ENCODE assay signal across 1 cellular context in genomic region chr9:95923794-95924193, GRCh38.
TF ChIP-seq lines count a peak whose summit lies in the region.

No MANE protein-coding gene starts in this region.

TF ChIP-seq in HepG2, 621 proteins besides CTCF, POLR2A, EP300 and RAD21 (continued from another document and continues in another):
- TF ChIP-seq ZNF12 (CRISPR knock-in tag; IDR thresholded peaks at IDR 0.05) (no peak), ZSCAN25 (CRISPR knock-in tag; IDR thresholded peaks at IDR 0.05) (no peak), PRPF4 (IDR thresholded peaks at IDR 0.05; ENCODE audit: low read depth, low read length, poor library complexity, severe bottlenecking) (no peak), RNF2 (conservative IDR thresholded peaks at IDR 0.05; ENCODE audit: low read depth) (no peak), RORA (CRISPR knock-in tag; IDR thresholded peaks at IDR 0.05) (no peak), PHF8 (CRISPR knock-in tag; IDR thresholded peaks at IDR 0.05) (no peak), ZNF615 (CRISPR knock-in tag; IDR thresholded peaks at IDR 0.05; ENCODE audit: borderline replicate concordance) (no peak), CBX5 (CRISPR knock-in tag; IDR thresholded peaks at IDR 0.05; ENCODE audit: borderline replicate concordance) (no peak), IRF2 (CRISPR knock-in tag; IDR thresholded peaks at IDR 0.05) (0 out of 2 replicates have a peak, but pooled peaks have one; percentile 42), REXO4 (CRISPR knock-in tag; IDR thresholded peaks at IDR 0.05; ENCODE audit: borderline replicate concordance) (no peak), SATB2 (CRISPR knock-in tag; IDR thresholded peaks at IDR 0.05) (no peak), PATZ1 (CRISPR knock-in tag; IDR thresholded peaks at IDR 0.05) (no peak), REST (IDR thresholded peaks at IDR 0.05; ENCODE audit: borderline replicate concordance in 1 of 2, low read depth in 1 of 2, low read length in 2 of 2) (no peak), ZFP36L2 (CRISPR knock-in tag; IDR thresholded peaks at IDR 0.05) (no peak), ZNF432 (CRISPR knock-in tag; IDR thresholded peaks at IDR 0.05; ENCODE audit: borderline replicate concordance) (no peak), ZNF607 (CRISPR knock-in tag; IDR thresholded peaks at IDR 0.05; ENCODE audit: borderline replicate concordance) (no peak), SAP130 (CRISPR knock-in tag; IDR thresholded peaks at IDR 0.05; ENCODE audit: low read depth) (peak; percentile 71), ZNF136 (CRISPR knock-in tag; IDR thresholded peaks at IDR 0.05; ENCODE audit: low read depth) (no peak), ZNF749 (CRISPR knock-in tag; IDR thresholded peaks at IDR 0.05; ENCODE audit: borderline replicate concordance) (no peak), KAT8 (CRISPR knock-in tag; IDR thresholded peaks at IDR 0.05) (peak; percentile 51; the same call in 1 of the 2 replicates), JUND (CRISPR knock-in tag; IDR thresholded peaks at IDR 0.05) (no peak), NPAS2 (CRISPR knock-in tag; IDR thresholded peaks at IDR 0.05; ENCODE audit: borderline replicate concordance) (no peak), SPEN (CRISPR knock-in tag; IDR thresholded peaks at IDR 0.05; ENCODE audit: low read depth) (peak; percentile 66; the same call in 1 of the 2 replicates), ZNF251 (CRISPR knock-in tag; IDR thresholded peaks at IDR 0.05) (no peak), ZBTB2 (CRISPR knock-in tag; IDR thresholded peaks at IDR 0.05; ENCODE audit: low read depth) (no peak), MZF1 (CRISPR knock-in tag; IDR thresholded peaks at IDR 0.05; ENCODE audit: borderline replicate concordance) (no peak), GATAD2A (CRISPR knock-in tag; IDR thresholded peaks at IDR 0.05) (peak; percentile 90), ZNF3 (CRISPR knock-in tag; IDR thresholded peaks at IDR 0.05) (no peak), ZNF367 (CRISPR knock-in tag; IDR thresholded peaks at IDR 0.05; ENCODE audit: borderline replicate concordance) (no peak), SRY (CRISPR knock-in tag; IDR thresholded peaks at IDR 0.05) (no peak), ZBTB7B (CRISPR knock-in tag; IDR thresholded peaks at IDR 0.05) (no peak), ZNF740 (CRISPR knock-in tag; IDR thresholded peaks at IDR 0.05) (no peak), ZIK1 (CRISPR knock-in tag; IDR thresholded peaks at IDR 0.05; ENCODE audit: borderline replicate concordance, low read depth) (no peak), TEAD3 (CRISPR knock-in tag; optimal IDR thresholded peaks at IDR 0.05; ENCODE audit: borderline replicate concordance) (peak; percentile 30), UBTF (CRISPR knock-in tag; IDR thresholded peaks at IDR 0.05) (no peak), CBX1 (IDR thresholded peaks at IDR 0.05; ENCODE audit: low read depth) (no peak), MTF1 (CRISPR knock-in tag; IDR thresholded peaks at IDR 0.05) (no peak), ZNF770 (CRISPR knock-in tag; IDR thresholded peaks at IDR 0.05) (no peak), MEF2D (CRISPR knock-in tag; IDR thresholded peaks at IDR 0.05) (no peak), ELF4 (CRISPR knock-in tag; IDR thresholded peaks at IDR 0.05; ENCODE audit: borderline replicate concordance) (0 out of 2 replicates have a peak, but pooled peaks have one; percentile 29), EZH2 (conservative IDR thresholded peaks at IDR 0.05; ENCODE audit: low read depth, low read length) (no peak), SP140L (CRISPR knock-in tag; IDR thresholded peaks at IDR 0.05; ENCODE audit: borderline replicate concordance) (no peak), ZNF576 (CRISPR knock-in tag; IDR thresholded peaks at IDR 0.05) (no peak), FOXM1 (CRISPR knock-in tag; IDR thresholded peaks at IDR 0.05) (no peak), SMC3 (IDR thresholded peaks at IDR 0.05; ENCODE audit: low read length) (no peak), ATF2 (CRISPR knock-in tag; IDR thresholded peaks at IDR 0.05) (no peak), EEA1 (CRISPR knock-in tag; IDR thresholded peaks at IDR 0.05; ENCODE audit: borderline replicate concordance) (no peak), HMGXB4 (CRISPR knock-in tag; IDR thresholded peaks at IDR 0.05; ENCODE audit: borderline replicate concordance in 1 of 2, low read depth in 1 of 2) (no peak)
